ENCODE assay signal across 22 cellular contexts in genomic region chr11:57905439-57905838, GRCh38.
"Had no signal": no experiment of that assay in that cellular context is flagged by ENCODE, and none has a peak within 500 bp of the region (broad histone marks: within the 10 kb centered on the region; RNA-seq: fewer than 3 reads in every experiment).

No MANE protein-coding gene starts in this region.

- H3K4me1 ChIP-seq: left ventricle myocardium inferior, pancreas, psoas muscle, upper lobe of right lung had no signal

- H3K36me3 ChIP-seq: left ventricle myocardium inferior, pancreas, upper lobe of right lung had no signal

- H3K4me3 ChIP-seq: coronary artery, pancreas, testis, upper lobe of right lung had no signal

- H3K27ac ChIP-seq: coronary artery, left ventricle myocardium inferior, pancreas, psoas muscle, upper lobe of right lung had no signal

- H3K27me3 ChIP-seq: foreskin keratinocyte, pancreas, testis, upper lobe of right lung had no signal

- H3K4me3 Mint-ChIP-seq: activated B cell treated with CpG ODN at 0.5 μM for 24 hours; activated CD4-positive, alpha-beta T cell treated with anti-CD3 and anti-CD28 coated beads for 36 hours; activated naive CD8-positive, alpha-beta T cell treated with anti-CD3 and anti-CD28 coated beads for 36 hours; activated T-cell treated with anti-CD3 and anti-CD28 coated beads, Interleukin-2, amount 50 U/mL, for 4 hours; mesothelial cell of epicardium; natural killer cell treated with Interleukin-12 subunit alpha and Interleukin-12 subunit beta and Interleukin-15 and Interleukin-18, amount 100 ng/mL, for 72 hours; stimulated activated naive B cell treated with anti-CD40 and anti-IgM and Interleukin-4, amounts not matched to agents 10 μg/mL and 1 μg/mL and 100 μg/mL, for 72 hours; T-helper 17 cell had no signal

- DNase-seq: activated B cell treated with CpG ODN at 0.5 μM for 24 hours; activated CD4-positive, alpha-beta T cell treated with anti-CD3 and anti-CD28 coated beads for 36 hours; activated CD4-positive, alpha-beta T cell treated with anti-CD3 and anti-CD28 coated beads, Interleukin-2, amount 50 U/mL, for 4 hours; activated CD8-positive, alpha-beta memory T cell treated with anti-CD3 and anti-CD28 coated beads, Interleukin-2, amount 50 U/mL, for 48 hours; activated naive CD4-positive, alpha-beta T cell treated with Interleukin-2 at 50 U/mL for 16 hours; activated naive CD8-positive, alpha-beta T cell treated with anti-CD3 and anti-CD28 coated beads for 36 hours; activated T-cell treated with anti-CD3 and anti-CD28 coated beads, Interleukin-2, amount 50 U/mL, for 4 hours; left ventricle myocardium inferior; pancreas; psoas muscle; right cardiac atrium; stimulated activated CD4-positive, alpha-beta T cell treated with anti-CD3 and anti-CD28 coated beads, Interleukin-2, amount 100 ng/mL, for 48 hours; stimulated activated CD8-positive, alpha-beta memory T cell treated with anti-CD3 and anti-CD28 coated beads, Interleukin-4, amount 100 ng/mL, for 48 hours; stimulated activated naive B cell treated with anti-CD40 and anti-IgM and Interleukin-4, amounts not matched to agents 10 μg/mL and 1 μg/mL and 100 μg/mL, for 72 hours; SW 1271; T-helper 17 cell; testis; upper lobe of right lung had no signal

- H3K27me3 Mint-ChIP-seq: activated naive CD8-positive, alpha-beta T cell treated with anti-CD3 and anti-CD28 coated beads for 36 hours had no signal

- ATAC-seq: activated CD4-positive, alpha-beta T cell treated with anti-CD3 and anti-CD28 coated beads for 36 hours; activated T-cell treated with anti-CD3 and anti-CD28 coated beads, Interleukin-2, amount 50 U/mL, for 4 hours; foreskin keratinocyte; natural killer cell treated with Interleukin-12 subunit alpha and Interleukin-12 subunit beta and Interleukin-15 and Interleukin-18, amount 100 ng/mL, for 72 hours; pancreas; psoas muscle; right cardiac atrium; stimulated activated naive B cell treated with anti-CD40 and anti-IgM and Interleukin-4, amounts not matched to agents 10 μg/mL and 1 μg/mL and 100 μg/mL, for 72 hours; T-helper 17 cell; upper lobe of right lung had no signal

- H3K9me3 ChIP-seq: left ventricle myocardium inferior, pancreas, psoas muscle, testis, upper lobe of right lung had no signal

- H3K36me3 Mint-ChIP-seq: mesothelial cell of epicardium; natural killer cell treated with Interleukin-12 subunit alpha and Interleukin-12 subunit beta and Interleukin-15 and Interleukin-18, amount 100 ng/mL, for 72 hours; stimulated activated naive B cell treated with anti-CD40 and anti-IgM and Interleukin-4, amounts not matched to agents 10 μg/mL and 1 μg/mL and 100 μg/mL, for 72 hours had no signal

- H3K4me1 Mint-ChIP-seq: activated B cell treated with CpG ODN at 0.5 μM for 24 hours; activated CD4-positive, alpha-beta T cell treated with anti-CD3 and anti-CD28 coated beads for 36 hours had no signal

- H3K9me3 Mint-ChIP-seq: activated naive CD8-positive, alpha-beta T cell treated with anti-CD3 and anti-CD28 coated beads for 36 hours; activated T-cell treated with anti-CD3 and anti-CD28 coated beads, Interleukin-2, amount 50 U/mL, for 4 hours had no signal

- H3K27ac Mint-ChIP-seq: activated B cell treated with CpG ODN at 0.5 μM for 24 hours; activated CD4-positive, alpha-beta T cell treated with anti-CD3 and anti-CD28 coated beads for 36 hours; activated naive CD8-positive, alpha-beta T cell treated with anti-CD3 and anti-CD28 coated beads for 36 hours; mesothelial cell of epicardium; natural killer cell treated with Interleukin-12 subunit alpha and Interleukin-12 subunit beta and Interleukin-15 and Interleukin-18, amount 100 ng/mL, for 72 hours; stimulated activated naive B cell treated with anti-CD40 and anti-IgM and Interleukin-4, amounts not matched to agents 10 μg/mL and 1 μg/mL and 100 μg/mL, for 72 hours; T-helper 17 cell had no signal
